Comparison of ENCODE assay signal across 1 cellular context in the genomic region with DNA sequence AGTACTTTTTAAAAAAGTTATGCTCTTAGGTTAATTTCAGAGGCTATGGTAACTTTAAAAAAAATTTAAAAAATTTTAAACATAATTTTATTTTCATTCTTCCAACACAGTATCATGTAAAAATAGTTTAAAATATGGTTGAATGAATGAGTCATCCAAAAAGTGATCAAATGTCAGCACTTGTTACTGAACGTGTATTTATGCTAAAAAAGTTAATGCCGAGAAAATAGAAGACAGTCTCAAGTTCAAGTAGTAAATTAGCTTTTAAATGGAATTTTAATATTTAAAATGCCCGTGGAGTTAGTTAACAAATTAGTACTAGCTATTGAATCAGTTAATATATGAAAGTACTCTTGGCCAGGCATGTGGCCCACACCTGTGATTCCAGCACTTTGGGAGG.
TF ChIP-seq lines count a peak whose summit lies in the region.

No MANE protein-coding gene starts in this region.

TF ChIP-seq in GM12878, 131 proteins besides CTCF, POLR2A, EP300 and RAD21:
- TF ChIP-seq, protein P1, sequence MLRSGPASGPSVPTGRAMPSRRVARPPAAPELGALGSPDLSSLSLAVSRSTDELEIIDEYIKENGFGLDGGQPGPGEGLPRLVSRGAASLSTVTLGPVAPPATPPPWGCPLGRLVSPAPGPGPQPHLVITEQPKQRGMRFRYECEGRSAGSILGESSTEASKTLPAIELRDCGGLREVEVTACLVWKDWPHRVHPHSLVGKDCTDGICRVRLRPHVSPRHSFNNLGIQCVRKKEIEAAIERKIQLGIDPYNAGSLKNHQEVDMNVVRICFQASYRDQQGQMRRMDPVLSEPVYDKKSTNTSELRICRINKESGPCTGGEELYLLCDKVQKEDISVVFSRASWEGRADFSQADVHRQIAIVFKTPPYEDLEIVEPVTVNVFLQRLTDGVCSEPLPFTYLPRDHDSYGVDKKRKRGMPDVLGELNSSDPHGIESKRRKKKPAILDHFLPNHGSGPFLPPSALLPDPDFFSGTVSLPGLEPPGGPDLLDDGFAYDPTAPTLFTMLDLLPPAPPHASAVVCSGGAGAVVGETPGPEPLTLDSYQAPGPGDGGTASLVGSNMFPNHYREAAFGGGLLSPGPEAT (IDR thresholded peaks at IDR 0.05; ENCODE audit: low read depth), result no peak
- TF ChIP-seq, protein P2, sequence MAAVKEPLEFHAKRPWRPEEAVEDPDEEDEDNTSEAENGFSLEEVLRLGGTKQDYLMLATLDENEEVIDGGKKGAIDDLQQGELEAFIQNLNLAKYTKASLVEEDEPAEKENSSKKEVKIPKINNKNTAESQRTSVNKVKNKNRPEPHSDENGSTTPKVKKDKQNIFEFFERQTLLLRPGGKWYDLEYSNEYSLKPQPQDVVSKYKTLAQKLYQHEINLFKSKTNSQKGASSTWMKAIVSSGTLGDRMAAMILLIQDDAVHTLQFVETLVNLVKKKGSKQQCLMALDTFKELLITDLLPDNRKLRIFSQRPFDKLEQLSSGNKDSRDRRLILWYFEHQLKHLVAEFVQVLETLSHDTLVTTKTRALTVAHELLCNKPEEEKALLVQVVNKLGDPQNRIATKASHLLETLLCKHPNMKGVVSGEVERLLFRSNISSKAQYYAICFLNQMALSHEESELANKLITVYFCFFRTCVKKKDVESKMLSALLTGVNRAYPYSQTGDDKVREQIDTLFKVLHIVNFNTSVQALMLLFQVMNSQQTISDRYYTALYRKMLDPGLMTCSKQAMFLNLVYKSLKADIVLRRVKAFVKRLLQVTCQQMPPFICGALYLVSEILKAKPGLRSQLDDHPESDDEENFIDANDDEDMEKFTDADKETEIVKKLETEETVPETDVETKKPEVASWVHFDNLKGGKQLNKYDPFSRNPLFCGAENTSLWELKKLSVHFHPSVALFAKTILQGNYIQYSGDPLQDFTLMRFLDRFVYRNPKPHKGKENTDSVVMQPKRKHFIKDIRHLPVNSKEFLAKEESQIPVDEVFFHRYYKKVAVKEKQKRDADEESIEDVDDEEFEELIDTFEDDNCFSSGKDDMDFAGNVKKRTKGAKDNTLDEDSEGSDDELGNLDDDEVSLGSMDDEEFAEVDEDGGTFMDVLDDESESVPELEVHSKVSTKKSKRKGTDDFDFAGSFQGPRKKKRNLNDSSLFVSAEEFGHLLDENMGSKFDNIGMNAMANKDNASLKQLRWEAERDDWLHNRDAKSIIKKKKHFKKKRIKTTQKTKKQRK (IDR thresholded peaks at IDR 0.05; ENCODE audit: low read depth, low read length), result no peak
- TF ChIP-seq TAF1 (IDR thresholded peaks at IDR 0.05; ENCODE audit: borderline replicate concordance, low read depth, low read length), result no peak
